In genomic region chr17:44039829-44040635, GRCh38 we compare ENCODE assay signal across 11 cellular contexts. TPM values are rescaled to one million over a fixed set of nuclear protein-coding genes. Genes with fewer than 3 reads are reported as not detected.
DNase-seq lines count a peak whose midpoint lies in the region; ATAC-seq and TF ChIP-seq lines count a peak whose summit lies in the region.
"Had no signal": no experiment of that assay in that cellular context is flagged by ENCODE, and none has a peak within 500 bp of the region (broad histone marks: within the 10 kb centered on the region; RNA-seq: fewer than 3 reads in every experiment).

No MANE protein-coding gene starts in this region.

- peaks cover 0 to 39% (median 31%) of the 10 kb centered on the region in 9 donors for H3K36me3 ChIP-seq in heart left ventricle
- peaks cover 3% of the 10 kb centered on the region; the same call in 1 of the 2 replicates for H3K36me3 ChIP-seq in Caco-2 (ENCODE audit: control insufficient read depth, insufficient read depth, low read length)

- H3K27ac Mint-ChIP-seq in Caco-2 (ENCODE audit: unreplicated experiment): no peak overlapping the region
- H3K27ac Mint-ChIP-seq: stimulated activated naive CD8-positive, alpha-beta T cell treated with anti-CD3 and anti-CD28 coated beads, Interleukin-15, Interleukin-2, amounts not matched to agents 100 ng/mL and 50 ng/mL, for 24 hours had no signal

- POLR2A ChIA-PET in Caco-2 (lab: Charles Lee): interaction anchor here (1.0 kb wide), 1 partner anchor 12 kb away, joined by 11 read pairs; no protein-coding TSS in a partner anchor

- no peak overlapping the region for H3K4me3 Mint-ChIP-seq in Caco-2 (ENCODE audit: unreplicated experiment)
- H3K4me3 Mint-ChIP-seq: stimulated activated naive CD8-positive, alpha-beta T cell treated with anti-CD3 and anti-CD28 coated beads, Interleukin-15, Interleukin-2, amounts not matched to agents 100 ng/mL and 50 ng/mL, for 24 hours had no signal

- H3K4me1 ChIP-seq in heart left ventricle: peaks cover 3 to 64% (median 32%) of the 10 kb centered on the region in 12 donors
- no peaks in the 10 kb centered on the region for H3K4me1 ChIP-seq in Caco-2

- H3K27me3 ChIP-seq in heart left ventricle (no peaks in the 10 kb centered on the region), Caco-2 (replicated peaks; ENCODE audit: control insufficient read depth, insufficient read depth, low read length) (no peaks in the 10 kb centered on the region)

- no peaks in the 10 kb centered on the region for H3K9me3 Mint-ChIP-seq in Caco-2 (ENCODE audit: unreplicated experiment)
- H3K9me3 Mint-ChIP-seq: stimulated activated naive CD8-positive, alpha-beta T cell treated with anti-CD3 and anti-CD28 coated beads, Interleukin-15, Interleukin-2, amounts not matched to agents 100 ng/mL and 50 ng/mL, for 24 hours had no signal

- no TSS peak for BruUV-seq in Caco-2 (replicated peaks; lab: Mats Ljungman, UMichigan)

- H3K4me1 Mint-ChIP-seq in Caco-2 (ENCODE audit: low read depth, unreplicated experiment): peaks cover 6% of the 10 kb centered on the region

- TF ChIP-seq POLR2A in heart left ventricle (IDR thresholded peaks at IDR 0.05): no peak

- TF ChIP-seq EP300 in Ishikawa (IDR thresholded peaks at IDR 0.05; ENCODE audit: borderline replicate concordance): no peak

- H3K4me3 ChIP-seq in heart left ventricle: no peak overlapping the region
- H3K4me3 ChIP-seq in Caco-2 (ENCODE audit: low read depth, low read length): no peak overlapping the region

- no peaks in the 10 kb centered on the region for H3K27me3 Mint-ChIP-seq in Caco-2 (ENCODE audit: insufficient read depth, unreplicated experiment)
- H3K27me3 Mint-ChIP-seq: stimulated activated naive CD8-positive, alpha-beta T cell treated with anti-CD3 and anti-CD28 coated beads, Interleukin-15, Interleukin-2, amounts not matched to agents 100 ng/mL and 50 ng/mL, for 24 hours had no signal

- TF ChIP-seq CTCF in heart left ventricle (IDR thresholded peaks at IDR 0.05): no peak
- no peak for TF ChIP-seq CTCF in Caco-2 (IDR thresholded peaks at IDR 0.05; ENCODE audit: insufficient read depth in 1 of 2, low read depth in 1 of 2, low read length in 1 of 2, severe bottlenecking in 1 of 2, unreplicated experiment in 1 of 2)

- H3K9me3 ChIP-seq in heart left ventricle: no peaks in the 10 kb centered on the region
- no peaks in the 10 kb centered on the region for H3K9me3 ChIP-seq in Caco-2

- peak overlapping the region in 7 of 12 donors; percentile 7 to 65 (median 43) for H3K27ac ChIP-seq in heart left ventricle

- peaks cover 66% of the 10 kb centered on the region for H3K36me3 Mint-ChIP-seq in Caco-2 (ENCODE audit: insufficient read depth, unreplicated experiment)

- peak; percentile 30 for DNase-seq in amniotic epithelial cell (ENCODE audit: low read depth)
- no peak for DNase-seq in heart left ventricle
- peak; percentile 23 for DNase-seq in renal cortical epithelial cell (ENCODE audit: low read depth)
- no peak for DNase-seq in Caco-2
- DNase-seq in head of caudate nucleus: no peak
- no peak for DNase-seq in midbrain (lab: John Stamatoyannopoulos, UW)
- DNase-seq: NCI-H1436 treated with DMSO at 0.1 percent for 48 hours, occipital lobe had no signal

- 48 to 58% (median 54%) methylated on average over 6 of the region's 6 CpGs for WGBS in heart left ventricle, 4 donors

- no peak for TF ChIP-seq RAD21 in Ishikawa (IDR thresholded peaks at IDR 0.05; ENCODE audit: low read depth)

- ATAC-seq in heart left ventricle (peak in 2 of 4 donors; percentile 21 to 36), GM21447 (IDR thresholded peaks at IDR 0.05; ENCODE audit: unreplicated experiment) (no peak)

- intact Hi-C loops in heart left ventricle (cut with DNase I) (loop anchor here in 9 of 10 donors (2.0 to 10.0 kb wide), 5 partner anchors 33 to 98 kb away; partner anchors contain the start of gene PPY (in 5 of the 9)), Caco-2 (cut with micrococcal nuclease; ENCODE audit: unreplicated experiment) (no loop called here), head of caudate nucleus (cut with DNase I) (no loop called here)

- CTCF ChIA-PET in Caco-2 (lab: Charles Lee): interaction anchor here (2.2 kb wide), 1 partner anchor 96 kb away, joined by 18 read pairs; no protein-coding TSS in a partner anchor

TF ChIP-seq in Ishikawa, 13 proteins besides CTCF, POLR2A, EP300 and RAD21:
- TF ChIP-seq MAX (IDR thresholded peaks at IDR 0.05) (no peak), YY1 (IDR thresholded peaks at IDR 0.05; ENCODE audit: low read depth) (no peak), CREB1 (IDR thresholded peaks at IDR 0.05; ENCODE audit: low read depth) (no peak), EGR1 (IDR thresholded peaks at IDR 0.05) (no peak), NFIC (IDR thresholded peaks at IDR 0.05) (peak; percentile 35; the same call in 1 of the 2 replicates), TCF12 (IDR thresholded peaks at IDR 0.05; ENCODE audit: low read depth) (no peak)
TF ChIP-seq in Ishikawa: peak in this region for 1.

RNA-seq across cellular contexts. Expression of gene TMEM101, which starts 25.3 kb away (rescaled TPM):
- total RNA-seq in heart left ventricle: 10 to 100 TPM; 13.4 to 22.1 (median 19.3) TPM
- polyA plus RNA-seq in heart left ventricle: 10 to 100 TPM; 16.7 to 31.1 TPM
- total RNA-seq in renal cortical epithelial cell: 43.8 and 71.2 TPM in 2 replicates
- 41.7 and 43.5 TPM in 2 replicates for total RNA-seq in Caco-2 (2022)

RNA-seq across cellular contexts. Expression of gene LSM12, which starts 26.4 kb away (rescaled TPM):
- 10 to 100 TPM; 38.4 to 55.6 (median 44.1) TPM for total RNA-seq in heart left ventricle
- 10 to 100 TPM; 30.8 to 41.2 TPM for polyA plus RNA-seq in heart left ventricle
- 30.3 and 42.2 TPM in 2 replicates for total RNA-seq in renal cortical epithelial cell
- total RNA-seq in Caco-2 (2022): 83.1 and 85.5 TPM in 2 replicates

RNA-seq across cellular contexts. Expression of gene G6PC3, which starts 30.5 kb away (rescaled TPM):
- total RNA-seq in heart left ventricle (10 to 100 TPM; 28.5 to 46.5 (median 36.6) TPM), renal cortical epithelial cell (15.8 and 54.2 TPM in 2 replicates), Caco-2 (2022) (60.1 and 64.5 TPM in 2 replicates)
- polyA plus RNA-seq in heart left ventricle: 10 to 100 TPM; 52.4 to 75.1 TPM

RNA-seq across cellular contexts. Expression of gene NAGS, which starts 35.6 kb away (rescaled TPM):
- total RNA-seq in heart left ventricle (1 to 10 TPM in 3 of 9 donors, under 1 TPM in 6; 0.20 to 1.2 (median 0.37) TPM), renal cortical epithelial cell (1.2 and 6.1 TPM in 2 replicates), Caco-2 (2022) (0.42 and 0.50 TPM in 2 replicates)
- 1 to 10 TPM in 1 of 2 donors, under 1 TPM in 1; 0.57 to 1.2 TPM for polyA plus RNA-seq in heart left ventricle

Comparison
In these comparisons a context has a peak if more than half of its experiments do, and no peak if none do; other contexts are left out.
1. DNase-seq: peak in amniotic epithelial cell (single experiment) and renal cortical epithelial cell (single experiment); none in heart left ventricle (0 of 5), Caco-2 (0 of 2), head of caudate nucleus (0 of 42) and midbrain (single experiment).
2. intact Hi-C loops: an anchor here in heart left ventricle (2.0 to 10.0 kb wide); none called in Caco-2 and head of caudate nucleus.